Comparison of ENCODE assay signal across 20 cellular contexts in genomic region chr14:30971586-30971985, GRCh38.
"Had no signal": no experiment of that assay in that cellular context is flagged by ENCODE, and none has a peak within 500 bp of the region (broad histone marks: within the 10 kb centered on the region; RNA-seq: fewer than 3 reads in every experiment).

No MANE protein-coding gene starts in this region.

- H3K9me3 ChIP-seq: colonic mucosa had no signal

- H3K4me3 ChIP-seq: colonic mucosa, esophagus squamous epithelium, gastroesophageal sphincter, lower lobe of right lung, right atrium auricular region, sigmoid colon, skin epidermis, upper lobe of left lung, uterus had no signal

- DNase-seq: colonic mucosa; dermis blood vessel endothelial cell; esophagus squamous epithelium; foreskin fibroblast; glutamatergic neuron; islet precursor cell; lower lobe of right lung; naive B cell; sigmoid colon; stimulated activated CD4-positive, alpha-beta T cell treated with anti-CD3 and anti-CD28 coated beads, Interleukin-12 subunit alpha, Interleukin-12 subunit beta, amount 100 ng/mL, for 4 hours; stimulated activated naive CD4-positive, alpha-beta T cell treated with Interleukin-2 at 50 U/mL for 16 hours; upper lobe of left lung; uterus had no signal

- H3K27me3 Mint-ChIP-seq: memory B cell, naive B cell had no signal

- H3K27me3 ChIP-seq: colonic mucosa, esophagus squamous epithelium, gastroesophageal sphincter, right atrium auricular region, sigmoid colon, upper lobe of left lung, uterus had no signal

- H3K36me3 ChIP-seq: colonic mucosa, lower lobe of right lung, sigmoid colon, uterus had no signal

- H3K4me3 Mint-ChIP-seq: memory B cell, mesothelial cell of epicardium, nephron had no signal

- H3K27ac ChIP-seq: esophagus squamous epithelium, gastroesophageal sphincter, lower lobe of right lung, right atrium auricular region, sigmoid colon, skin epidermis, upper lobe of left lung, uterus had no signal

- H3K9me3 Mint-ChIP-seq: memory B cell had no signal

- H3K27ac Mint-ChIP-seq: memory B cell, mesothelial cell of epicardium, nephron had no signal

- H3K4me1 ChIP-seq: uterus had no signal

- ATAC-seq: gastroesophageal sphincter, left lobe of liver, lower lobe of right lung had no signal
